Comparison of ENCODE assay signal across 8 cellular contexts in the genomic region with DNA sequence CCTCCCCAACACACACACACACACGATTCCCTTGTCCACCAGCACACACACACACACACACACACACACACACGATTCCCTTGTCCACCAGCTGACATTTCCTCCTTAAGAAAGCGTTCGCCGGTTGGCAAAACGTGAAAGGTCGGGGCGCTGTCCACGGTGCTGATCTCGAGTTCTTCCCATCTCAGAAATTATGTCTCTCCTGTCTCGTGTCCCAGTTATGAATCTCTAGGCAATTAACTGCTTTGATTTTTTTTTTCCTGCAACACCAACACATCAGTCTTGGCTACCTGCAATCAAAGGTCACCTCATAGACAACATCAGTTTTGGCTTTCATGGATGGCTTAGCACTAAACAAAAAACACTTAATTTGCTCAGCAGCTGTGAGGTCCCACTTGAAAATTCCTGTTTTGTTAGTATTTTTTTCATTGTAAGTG. TPM values are rescaled to one million over a fixed set of nuclear protein-coding genes. Genes with fewer than 3 reads are reported as not detected.
DNase-seq lines count a peak whose midpoint lies in the region; ATAC-seq and TF ChIP-seq lines count a peak whose summit lies in the region.

No MANE protein-coding gene starts in this region.

- H2BK12ac ChIP-seq in neuronal stem cell (ENCODE audit: low read length), result no peak overlapping the region

- no peak overlapping the region for H3K4me2 ChIP-seq in neuronal stem cell (ENCODE audit: insufficient read depth, low read length, poor library complexity, severe bottlenecking)

- H3K9me3 ChIP-seq in endodermal cell (ENCODE audit: control insufficient read depth, low read length) (no peaks in the 10 kb centered on the region), neuronal stem cell (replicated peaks in 1 of 2; ENCODE audit: control insufficient read depth in 2 of 2, insufficient read depth in 1 of 2, low read depth in 1 of 2, low read length in 2 of 2) (peaks cover 0 to 5% of the 10 kb centered on the region in 2 donors)

- H3K79me1 ChIP-seq in neuronal stem cell (ENCODE audit: low read depth, low read length), result no peaks in the 10 kb centered on the region

- 5 to 10% methylated on average over 9 to 11 of the region's 11 CpGs for WGBS in endodermal cell (ENCODE audit: insufficient coverage in 1 of 2, insufficient read length in 1 of 2), 2 experiments
- no CpG with 5 or more reads among the region's 11 CpGs for WGBS in neuronal stem cell (ENCODE audit: extremely low coverage in 2 of 2, insufficient read length in 2 of 2, insufficient replicate concordance in 1 of 2), 2 donors

- no peak overlapping the region for H3K18ac ChIP-seq in neuronal stem cell (ENCODE audit: low read length)

- no peak overlapping the region for H2BK120ac ChIP-seq in neuronal stem cell (ENCODE audit: low read depth, low read length)

- peaks cover 2% of the 10 kb centered on the region for H3K9me3 Mint-ChIP-seq in endodermal cell

- no peak overlapping the region for H2AFZ ChIP-seq in neuronal stem cell (ENCODE audit: low read length)

- H2BK5ac ChIP-seq in neuronal stem cell (ENCODE audit: low read length), result no peak overlapping the region

- H3K27ac ChIP-seq in endodermal cell (ENCODE audit: low read depth, low read length), result no peak overlapping the region
- no peak overlapping the region for H3K27ac ChIP-seq in neuronal stem cell (replicated peaks; ENCODE audit: low read length)

- DNase-seq in AG10803 (ENCODE audit: low read depth), result peak; percentile 32
- peak; percentile 80 for DNase-seq in HK-2 (ENCODE audit: unreplicated experiment)
- DNase-seq in activated CD4-positive, alpha-beta T cell treated with anti-CD3 and anti-CD28 coated beads for 48 hours, result peak; percentile 69
- DNase-seq in endodermal cell, result peak; percentile 88
- DNase-seq in neuronal stem cell (ENCODE audit: low spot score), result peak; percentile 75
- no peak for DNase-seq in SW480 (ENCODE audit: low spot score)
- no peak for DNase-seq in NK-92 treated with Interleukin-12 subunit alpha and Interleukin-12 subunit beta, amount 100 ng/mL, for 24 hours (lab: John Stamatoyannopoulos, UW)

- H3K4me3 ChIP-seq in AG10803 (ENCODE audit: low read length), result no peak overlapping the region
- H3K4me3 ChIP-seq in endodermal cell (ENCODE audit: low read length), result peak overlapping the region; percentile 72
- H3K4me3 ChIP-seq in neuronal stem cell (ENCODE audit: low read length in 2 of 2), result peak overlapping the region in 1 of 2 donors; percentile 67

- peaks cover 9% of the 10 kb centered on the region for H3K4me1 Mint-ChIP-seq in endodermal cell

- no peak overlapping the region for H4K91ac ChIP-seq in neuronal stem cell (ENCODE audit: low read depth, low read length, poor library complexity)

- peaks cover 65% of the 10 kb centered on the region for H3K27me3 ChIP-seq in endodermal cell (ENCODE audit: control insufficient read depth, insufficient read depth, low read length, poor library complexity, severe bottlenecking)
- peaks cover 13 to 36% (median 17%) of the 10 kb centered on the region in 3 experiments for H3K27me3 ChIP-seq in neuronal stem cell (ENCODE audit: control insufficient read depth in 3 of 3, insufficient read depth in 3 of 3, low read depth in 1 of 3, low read length in 3 of 3)

- H3K9ac ChIP-seq in endodermal cell (ENCODE audit: extremely low read depth, low read length, poor library complexity, severe bottlenecking) (no peak overlapping the region), neuronal stem cell (ENCODE audit: low read depth, low read length, poor library complexity) (no peak overlapping the region)

- no peaks in the 10 kb centered on the region for H3K36me3 Mint-ChIP-seq in endodermal cell (ENCODE audit: low read depth)

- H3K27ac Mint-ChIP-seq in endodermal cell, result no peak overlapping the region

- H3K23ac ChIP-seq in neuronal stem cell (ENCODE audit: low read depth, low read length, poor library complexity), result no peak overlapping the region

- no peaks in the 10 kb centered on the region for H3K4me1 ChIP-seq in endodermal cell (ENCODE audit: control insufficient read depth, insufficient read depth, low read length)
- peaks cover 20 to 23% of the 10 kb centered on the region in 2 donors for H3K4me1 ChIP-seq in neuronal stem cell (ENCODE audit: control insufficient read depth in 2 of 2, insufficient read depth in 1 of 2, low read depth in 1 of 2, low read length in 2 of 2)

- no peak overlapping the region for H4K8ac ChIP-seq in neuronal stem cell (ENCODE audit: low read depth, low read length)

- no peak for ATAC-seq in GM21360 (IDR thresholded peaks at IDR 0.05; ENCODE audit: unreplicated experiment)

- H3K36me3 ChIP-seq in endodermal cell (ENCODE audit: control insufficient read depth, insufficient read depth, low read length) (no peaks in the 10 kb centered on the region), neuronal stem cell (replicated peaks in 1 of 2; ENCODE audit: control insufficient read depth in 2 of 2, insufficient read depth in 2 of 2, low read length in 2 of 2) (peaks cover 0 to 14% of the 10 kb centered on the region in 2 donors)

- TF ChIP-seq CTCF in AG10803 (conservative IDR thresholded peaks at IDR 0.05; ENCODE audit: low read length) (no peak), endodermal cell (conservative IDR thresholded peaks at IDR 0.05) (no peak)

- H3K14ac ChIP-seq in neuronal stem cell (ENCODE audit: low read length), result no peak overlapping the region

- H3K27me3 Mint-ChIP-seq in endodermal cell (ENCODE audit: insufficient read depth), result peaks cover 68% of the 10 kb centered on the region

- H2AK5ac ChIP-seq in neuronal stem cell (ENCODE audit: low read depth, low read length), result no peak overlapping the region

- no peak overlapping the region for H3K4ac ChIP-seq in neuronal stem cell (ENCODE audit: low read length)

- H3K4me3 Mint-ChIP-seq in endodermal cell, result peak overlapping the region; percentile 32

- no peak overlapping the region for H2BK15ac ChIP-seq in neuronal stem cell (ENCODE audit: low read length)

RNA-seq across cellular contexts. Expression of a gene that starts 1.9 kb away (rescaled TPM):
- total RNA-seq in endodermal cell, result 1 to 10 TPM; 3.3 to 3.4 TPM
- 37.4 TPM for polyA plus RNA-seq in endodermal cell (2013, experiment 1 of 2)
- polyA plus RNA-seq in endodermal cell (2013, experiment 2 of 2), result 30.1 TPM
- polyA plus RNA-seq in neuronal stem cell (2013, experiment 1 of 2), result 11.2 TPM
- polyA plus RNA-seq in neuronal stem cell (2013, experiment 2 of 2), result 11.1 TPM

RNA-seq across cellular contexts. Expression of a gene that starts 33.2 kb away (rescaled TPM):
- not detected for total RNA-seq in endodermal cell
- polyA plus RNA-seq in endodermal cell (2013, experiment 1 of 2), result not detected
- not detected for polyA plus RNA-seq in endodermal cell (2013, experiment 2 of 2)
- polyA plus RNA-seq in neuronal stem cell (2013, experiment 1 of 2), result 0.01 TPM
- polyA plus RNA-seq in neuronal stem cell (2013, experiment 2 of 2), result 0.01 TPM

Comparison
In these comparisons a context has a peak if more than half of its experiments do, and no peak if none do; other contexts are left out.
1. DNase-seq: peak in AG10803 (single experiment), HK-2 (single experiment), activated CD4-positive, alpha-beta T cell treated with anti-CD3 and anti-CD28 coated beads for 48 hours (single experiment), endodermal cell (single experiment) and neuronal stem cell (single experiment); none in SW480 (single experiment) and NK-92 treated with Interleukin-12 subunit alpha and Interleukin-12 subunit beta, amount 100 ng/mL, for 24 hours (single experiment).